26 cellular contexts compared by ENCODE assay signal in genomic region chr4:38764292-38764691, GRCh38.
"Had no signal": no experiment of that assay in that cellular context is flagged by ENCODE, and none has a peak within 500 bp of the region (broad histone marks: within the 10 kb centered on the region; RNA-seq: fewer than 3 reads in every experiment).

No MANE protein-coding gene starts in this region.

- H3K9me3 ChIP-seq: esophagus squamous epithelium, gastrocnemius medialis, left ventricle myocardium inferior, neutrophil, pancreas, psoas muscle, right atrium auricular region, upper lobe of left lung had no signal

- H3K4me1 ChIP-seq: gastrocnemius medialis, pancreas had no signal

- H3K27ac ChIP-seq: coronary artery, esophagus squamous epithelium, gastrocnemius medialis, left ventricle myocardium inferior, neutrophil, pancreas, psoas muscle, right atrium auricular region, upper lobe of left lung had no signal

- H3K4me3 ChIP-seq: coronary artery, esophagus squamous epithelium, gastrocnemius medialis, left ventricle myocardium inferior, pancreas, psoas muscle, right atrium auricular region, spleen, upper lobe of left lung had no signal

- H3K27me3 Mint-ChIP-seq: activated CD8-positive, alpha-beta T cell treated with anti-CD3 and anti-CD28 coated beads for 36 hours; activated naive CD4-positive, alpha-beta T cell treated with anti-CD3 and anti-CD28 coated beads, Interleukin-2, amount 10 ng/mL, durations not matched to agents 7 days and 5 days had no signal

- ATAC-seq: activated CD4-positive, CD25-positive, alpha-beta regulatory T cell treated with anti-CD3 and anti-CD28 coated beads, Interleukin-2, amount 50 U/mL, for 24 hours; activated CD8-positive, alpha-beta memory T cell treated with anti-CD3 and anti-CD28 coated beads, Interleukin-2, amount 10 ng/mL, durations not matched to agents 7 days and 5 days; activated CD8-positive, alpha-beta T cell treated with anti-CD3 and anti-CD28 coated beads for 36 hours; gastrocnemius medialis; psoas muscle; stimulated activated naive CD8-positive, alpha-beta T cell treated with anti-CD3 and anti-CD28 coated beads, Interleukin-15, Interleukin-2, amounts not matched to agents 100 U/mL and 50 U/mL, for 24 hours had no signal

- H3K4me3 Mint-ChIP-seq: activated CD4-positive, alpha-beta T cell treated with anti-CD3 and anti-CD28 coated beads, Interleukin-2, amount 10 ng/mL, durations not matched to agents 7 days and 5 days; activated CD8-positive, alpha-beta memory T cell treated with anti-CD3 and anti-CD28 coated beads, Interleukin-2, amount 10 ng/mL, durations not matched to agents 7 days and 5 days; activated CD8-positive, alpha-beta T cell treated with anti-CD3 and anti-CD28 coated beads for 36 hours; activated naive CD4-positive, alpha-beta T cell treated with anti-CD3 and anti-CD28 coated beads, Interleukin-2, amount 10 ng/mL, durations not matched to agents 7 days and 5 days; endodermal cell; nephron had no signal

- H3K4me1 Mint-ChIP-seq: endodermal cell had no signal

- H3K27me3 ChIP-seq: esophagus squamous epithelium, gastrocnemius medialis, neutrophil, pancreas, right atrium auricular region, spleen, upper lobe of left lung had no signal

- H3K36me3 ChIP-seq: esophagus squamous epithelium, gastrocnemius medialis, left ventricle myocardium inferior, neutrophil, pancreas, right atrium auricular region, spleen, upper lobe of left lung had no signal

- DNase-seq: activated CD4-positive, alpha-beta T cell treated with anti-CD3 and anti-CD28 coated beads, Interleukin-2, amount 10 ng/mL, durations not matched to agents 7 days and 5 days; activated CD8-positive, alpha-beta memory T cell treated with anti-CD3 and anti-CD28 coated beads, Interleukin-2, amount 10 ng/mL, durations not matched to agents 7 days and 5 days; activated CD8-positive, alpha-beta T cell treated with anti-CD3 and anti-CD28 coated beads for 36 hours; activated effector memory CD4-positive, alpha-beta T cell treated with anti-CD3 and anti-CD28 coated beads, Interleukin-2, amount 50 U/mL, for 16 hours; activated naive CD4-positive, alpha-beta T cell treated with anti-CD3 and anti-CD28 coated beads, Interleukin-2, amount 10 ng/mL, durations not matched to agents 7 days and 5 days; activated T-cell treated with anti-CD3 and anti-CD28 coated beads for 4 hours; amygdala; endodermal cell; esophagus squamous epithelium; gastrocnemius medialis; hippocampal formation; kidney glomerular epithelial cell; left ventricle myocardium inferior; mammary epithelial cell; midbrain; psoas muscle; spleen; stimulated activated CD4-positive, alpha-beta T cell treated with anti-CD3 and anti-CD28 coated beads, Interleukin-4, amount 100 ng/mL, for 1 hour; stimulated activated naive CD8-positive, alpha-beta T cell treated with anti-CD3 and anti-CD28 coated beads, Interleukin-15, Interleukin-2, amounts not matched to agents 100 U/mL and 50 U/mL, for 24 hours; upper lobe of left lung had no signal

- H3K9me3 Mint-ChIP-seq: activated CD8-positive, alpha-beta T cell treated with anti-CD3 and anti-CD28 coated beads for 36 hours; endodermal cell; nephron had no signal

- H3K27ac Mint-ChIP-seq: activated CD4-positive, alpha-beta T cell treated with anti-CD3 and anti-CD28 coated beads, Interleukin-2, amount 10 ng/mL, durations not matched to agents 7 days and 5 days; activated CD8-positive, alpha-beta memory T cell treated with anti-CD3 and anti-CD28 coated beads, Interleukin-2, amount 10 ng/mL, durations not matched to agents 7 days and 5 days; activated CD8-positive, alpha-beta T cell treated with anti-CD3 and anti-CD28 coated beads for 36 hours; activated naive CD4-positive, alpha-beta T cell treated with anti-CD3 and anti-CD28 coated beads, Interleukin-2, amount 10 ng/mL, durations not matched to agents 7 days and 5 days; endodermal cell; nephron had no signal

- H3K36me3 Mint-ChIP-seq: activated CD8-positive, alpha-beta memory T cell treated with anti-CD3 and anti-CD28 coated beads, Interleukin-2, amount 10 ng/mL, durations not matched to agents 7 days and 5 days had no signal
